1 cellular context compared by ENCODE assay signal in the genomic region with DNA sequence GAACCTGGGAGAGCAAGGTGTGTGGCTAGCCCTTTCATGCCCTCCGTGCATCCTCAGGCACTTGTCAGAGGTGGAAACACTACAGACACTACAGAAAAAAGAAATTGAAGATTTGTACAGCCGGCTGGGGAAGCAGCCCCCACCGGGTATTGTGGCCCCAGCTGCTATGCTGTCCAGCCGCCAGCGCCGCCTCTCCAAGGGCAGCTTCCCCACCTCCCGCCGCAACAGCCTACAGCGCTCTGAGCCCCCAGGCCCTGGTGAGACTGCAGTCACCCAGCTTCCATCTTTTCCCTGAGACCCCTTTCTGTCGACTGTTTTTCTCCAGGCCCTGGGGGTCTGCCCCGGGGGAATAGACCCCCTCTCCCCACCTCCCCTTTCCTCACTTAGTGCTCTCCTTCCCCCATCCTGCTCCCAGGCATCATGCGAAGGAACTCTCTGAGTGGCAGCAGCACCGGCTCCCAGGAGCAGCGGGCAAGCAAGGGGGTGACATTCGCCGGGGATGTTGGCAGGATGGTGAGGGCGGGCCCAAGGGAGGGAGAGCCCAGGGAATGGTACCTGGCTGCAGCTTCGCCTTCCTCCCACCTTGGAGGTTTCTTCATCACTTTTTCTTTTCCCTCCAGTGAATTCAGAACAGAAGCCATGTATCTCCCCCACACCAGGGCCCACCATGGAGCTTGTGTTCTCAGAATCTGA.
TF ChIP-seq lines count a peak whose summit lies in the region.

No MANE protein-coding gene starts in this region.

TF ChIP-seq in K562, 482 proteins besides CTCF, POLR2A, EP300 and RAD21:
- TF ChIP-seq DIDO1 (tag; IDR thresholded peaks at IDR 0.05; ENCODE audit: low read depth), result no peak
- no peak for TF ChIP-seq NR2F6 (CRISPR knock-in tag; IDR thresholded peaks at IDR 0.05)
- TF ChIP-seq ZNF3 (CRISPR knock-in tag; IDR thresholded peaks at IDR 0.05), result no peak
- TF ChIP-seq KAT8 (IDR thresholded peaks at IDR 0.05; ENCODE audit: low read depth), result no peak
- no peak for TF ChIP-seq ZNF263 (CRISPR knock-in tag; IDR thresholded peaks at IDR 0.05; ENCODE audit: borderline replicate concordance)
- no peak for TF ChIP-seq PHF20 (IDR thresholded peaks at IDR 0.05; ENCODE audit: partially characterized antibody)
- TF ChIP-seq GATA2 (CRISPR knock-in tag; IDR thresholded peaks at IDR 0.05), result no peak
- TF ChIP-seq STAT5B (CRISPR knock-in tag; IDR thresholded peaks at IDR 0.05), result no peak
- no peak for TF ChIP-seq ZNF764 (CRISPR knock-in tag; IDR thresholded peaks at IDR 0.05; ENCODE audit: low read depth)
- TF ChIP-seq U2AF2 (optimal IDR thresholded peaks at IDR 0.05; ENCODE audit: low read depth, low read length), result no peak
- TF ChIP-seq SMC3 (conservative IDR thresholded peaks at IDR 0.05; ENCODE audit: insufficient read depth, low read depth, low read length), result no peak
- TF ChIP-seq, protein P1, sequence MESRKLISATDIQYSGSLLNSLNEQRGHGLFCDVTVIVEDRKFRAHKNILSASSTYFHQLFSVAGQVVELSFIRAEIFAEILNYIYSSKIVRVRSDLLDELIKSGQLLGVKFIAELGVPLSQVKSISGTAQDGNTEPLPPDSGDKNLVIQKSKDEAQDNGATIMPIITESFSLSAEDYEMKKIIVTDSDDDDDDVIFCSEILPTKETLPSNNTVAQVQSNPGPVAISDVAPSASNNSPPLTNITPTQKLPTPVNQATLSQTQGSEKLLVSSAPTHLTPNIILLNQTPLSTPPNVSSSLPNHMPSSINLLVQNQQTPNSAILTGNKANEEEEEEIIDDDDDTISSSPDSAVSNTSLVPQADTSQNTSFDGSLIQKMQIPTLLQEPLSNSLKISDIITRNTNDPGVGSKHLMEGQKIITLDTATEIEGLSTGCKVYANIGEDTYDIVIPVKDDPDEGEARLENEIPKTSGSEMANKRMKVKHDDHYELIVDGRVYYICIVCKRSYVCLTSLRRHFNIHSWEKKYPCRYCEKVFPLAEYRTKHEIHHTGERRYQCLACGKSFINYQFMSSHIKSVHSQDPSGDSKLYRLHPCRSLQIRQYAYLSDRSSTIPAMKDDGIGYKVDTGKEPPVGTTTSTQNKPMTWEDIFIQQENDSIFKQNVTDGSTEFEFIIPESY (CRISPR knock-in tag; IDR thresholded peaks at IDR 0.05), result peak; percentile 42; the same call in 1 of the 2 replicates
- TF ChIP-seq, protein P2, sequence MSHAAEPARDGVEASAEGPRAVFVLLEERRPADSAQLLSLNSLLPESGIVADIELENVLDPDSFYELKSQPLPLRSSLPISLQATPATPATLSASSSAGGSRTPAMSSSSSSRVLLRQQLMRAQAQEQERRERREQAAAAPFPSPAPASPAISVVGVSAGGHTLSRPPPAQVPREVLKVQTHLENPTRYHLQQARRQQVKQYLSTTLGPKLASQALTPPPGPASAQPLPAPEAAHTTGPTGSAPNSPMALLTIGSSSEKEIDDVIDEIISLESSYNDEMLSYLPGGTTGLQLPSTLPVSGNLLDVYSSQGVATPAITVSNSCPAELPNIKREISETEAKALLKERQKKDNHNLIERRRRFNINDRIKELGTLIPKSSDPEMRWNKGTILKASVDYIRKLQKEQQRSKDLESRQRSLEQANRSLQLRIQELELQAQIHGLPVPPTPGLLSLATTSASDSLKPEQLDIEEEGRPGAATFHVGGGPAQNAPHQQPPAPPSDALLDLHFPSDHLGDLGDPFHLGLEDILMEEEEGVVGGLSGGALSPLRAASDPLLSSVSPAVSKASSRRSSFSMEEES (CRISPR knock-in tag; IDR thresholded peaks at IDR 0.05), result no peak
- peak; percentile 44 for TF ChIP-seq POLR2G (IDR thresholded peaks at IDR 0.05; ENCODE audit: low read depth, low read length)
- TF ChIP-seq POLR2AphosphoS5 (IDR thresholded peaks at IDR 0.05; ENCODE audit: control insufficient read depth, insufficient read depth, low read depth, low read length), result 0 out of 2 replicates have a peak, but pooled peaks have one; percentile 9
- TF ChIP-seq FOXJ3 (CRISPR knock-in tag; IDR thresholded peaks at IDR 0.05), result no peak
- TF ChIP-seq, protein P3, sequence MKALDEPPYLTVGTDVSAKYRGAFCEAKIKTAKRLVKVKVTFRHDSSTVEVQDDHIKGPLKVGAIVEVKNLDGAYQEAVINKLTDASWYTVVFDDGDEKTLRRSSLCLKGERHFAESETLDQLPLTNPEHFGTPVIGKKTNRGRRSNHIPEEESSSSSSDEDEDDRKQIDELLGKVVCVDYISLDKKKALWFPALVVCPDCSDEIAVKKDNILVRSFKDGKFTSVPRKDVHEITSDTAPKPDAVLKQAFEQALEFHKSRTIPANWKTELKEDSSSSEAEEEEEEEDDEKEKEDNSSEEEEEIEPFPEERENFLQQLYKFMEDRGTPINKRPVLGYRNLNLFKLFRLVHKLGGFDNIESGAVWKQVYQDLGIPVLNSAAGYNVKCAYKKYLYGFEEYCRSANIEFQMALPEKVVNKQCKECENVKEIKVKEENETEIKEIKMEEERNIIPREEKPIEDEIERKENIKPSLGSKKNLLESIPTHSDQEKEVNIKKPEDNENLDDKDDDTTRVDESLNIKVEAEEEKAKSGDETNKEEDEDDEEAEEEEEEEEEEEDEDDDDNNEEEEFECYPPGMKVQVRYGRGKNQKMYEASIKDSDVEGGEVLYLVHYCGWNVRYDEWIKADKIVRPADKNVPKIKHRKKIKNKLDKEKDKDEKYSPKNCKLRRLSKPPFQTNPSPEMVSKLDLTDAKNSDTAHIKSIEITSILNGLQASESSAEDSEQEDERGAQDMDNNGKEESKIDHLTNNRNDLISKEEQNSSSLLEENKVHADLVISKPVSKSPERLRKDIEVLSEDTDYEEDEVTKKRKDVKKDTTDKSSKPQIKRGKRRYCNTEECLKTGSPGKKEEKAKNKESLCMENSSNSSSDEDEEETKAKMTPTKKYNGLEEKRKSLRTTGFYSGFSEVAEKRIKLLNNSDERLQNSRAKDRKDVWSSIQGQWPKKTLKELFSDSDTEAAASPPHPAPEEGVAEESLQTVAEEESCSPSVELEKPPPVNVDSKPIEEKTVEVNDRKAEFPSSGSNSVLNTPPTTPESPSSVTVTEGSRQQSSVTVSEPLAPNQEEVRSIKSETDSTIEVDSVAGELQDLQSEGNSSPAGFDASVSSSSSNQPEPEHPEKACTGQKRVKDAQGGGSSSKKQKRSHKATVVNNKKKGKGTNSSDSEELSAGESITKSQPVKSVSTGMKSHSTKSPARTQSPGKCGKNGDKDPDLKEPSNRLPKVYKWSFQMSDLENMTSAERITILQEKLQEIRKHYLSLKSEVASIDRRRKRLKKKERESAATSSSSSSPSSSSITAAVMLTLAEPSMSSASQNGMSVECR (CRISPR knock-in tag; IDR thresholded peaks at IDR 0.05), result no peak
